34 cellular contexts compared by ENCODE assay signal in the genomic region with DNA sequence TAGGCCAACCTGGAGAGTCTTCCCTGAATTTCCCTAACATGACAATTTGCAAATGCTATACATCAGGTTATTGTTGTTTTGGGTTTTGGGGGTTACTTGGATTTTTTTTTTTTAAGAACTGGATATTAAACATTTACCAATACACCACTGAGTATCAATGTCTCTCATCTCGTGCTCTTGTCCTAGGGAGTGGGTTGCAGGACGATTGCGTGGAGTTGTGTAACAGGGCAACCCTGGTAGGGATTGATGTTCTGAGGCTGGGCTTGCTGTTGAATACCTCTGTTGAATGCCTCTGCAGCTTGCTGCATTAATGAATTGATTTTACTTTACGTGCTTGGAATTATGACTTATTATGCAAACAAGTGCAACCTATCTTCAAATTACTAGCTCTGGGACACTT.
"Had no signal": no experiment of that assay in that cellular context is flagged by ENCODE, and none has a peak within 500 bp of the region (broad histone marks: within the 10 kb centered on the region; RNA-seq: fewer than 3 reads in every experiment).

No MANE protein-coding gene starts in this region.

- H3K36me3 Mint-ChIP-seq: activated naive CD8-positive, alpha-beta T cell treated with anti-CD3 and anti-CD28 coated beads for 36 hours; WTC11 had no signal

- H3K4me1 ChIP-seq: adrenal gland, breast epithelium had no signal

- H3K27me3 Mint-ChIP-seq: activated T-cell treated with anti-CD3 and anti-CD28 coated beads, Interleukin-2, amount 50 U/mL, for 24 hours had no signal

- H3K9me3 ChIP-seq: adrenal gland, body of pancreas, breast epithelium had no signal

- H3K4me3 Mint-ChIP-seq: activated CD4-positive, alpha-beta memory T cell treated with anti-CD3 and anti-CD28 coated beads, Interleukin-2, amount 10 ng/mL, durations not matched to agents 7 days and 5 days; activated CD4-positive, alpha-beta T cell treated with anti-CD3 and anti-CD28 coated beads, Interleukin-2, amount 10 ng/mL, durations not matched to agents 7 days and 5 days; activated naive CD8-positive, alpha-beta T cell treated with anti-CD3 and anti-CD28 coated beads for 36 hours; activated naive CD8-positive, alpha-beta T cell treated with anti-CD3 and anti-CD28 coated beads, Interleukin-2, amount 50 U/mL, for 24 hours; activated T-cell treated with anti-CD3 and anti-CD28 coated beads, Interleukin-2, amount 50 U/mL, for 24 hours; activated T-cell treated with anti-CD3 and anti-CD28 coated beads, Interleukin-2, amount 50 U/mL, for 72 hours; dendritic cell treated with granulocyte-macrophage colony-stimulating factor and Interleukin-4, amounts not matched to agents 40 ng/mL and 50 ng/mL, for 4 days; endodermal cell; WTC11 had no signal

- H3K4me3 ChIP-seq: adrenal gland, body of pancreas, breast epithelium, cardiac muscle cell, coronary artery, dorsolateral prefrontal cortex had no signal

- DNase-seq: activated CD4-positive, alpha-beta memory T cell treated with anti-CD3 and anti-CD28 coated beads, Interleukin-2, amount 10 ng/mL, durations not matched to agents 7 days and 5 days; activated CD4-positive, alpha-beta T cell treated with anti-CD3 and anti-CD28 coated beads for 1 hour; activated CD4-positive, alpha-beta T cell treated with anti-CD3 and anti-CD28 coated beads for 4 hours; activated CD4-positive, alpha-beta T cell treated with anti-CD3 and anti-CD28 coated beads, Interleukin-2, amount 10 ng/mL, durations not matched to agents 7 days and 5 days; activated CD4-positive, alpha-beta T cell treated with anti-CD3 and anti-CD28 coated beads, Interleukin-2, amount 50 U/mL, for 4 hours; activated CD8-positive, alpha-beta memory T cell treated with anti-CD3 and anti-CD28 coated beads, Interleukin-2, amount 50 U/mL, for 48 hours; activated gamma-delta T cell; activated naive CD4-positive, alpha-beta T cell; activated naive CD4-positive, alpha-beta T cell treated with anti-CD3 and anti-CD28 coated beads, Interleukin-2, amount 50 U/mL, for 16 hours; activated naive CD8-positive, alpha-beta T cell treated with anti-CD3 and anti-CD28 coated beads for 36 hours; activated naive CD8-positive, alpha-beta T cell treated with anti-CD3 and anti-CD28 coated beads, Interleukin-2, amount 50 U/mL, for 24 hours; activated T-cell treated with anti-CD3 and anti-CD28 coated beads for 4 hours; activated T-cell treated with anti-CD3 and anti-CD28 coated beads, Interleukin-2, amount 50 U/mL, for 24 hours; activated T-cell treated with anti-CD3 and anti-CD28 coated beads, Interleukin-2, amount 50 U/mL, for 72 hours; adrenal gland; amygdala; body of pancreas; central memory CD4-positive, alpha-beta T cell; cerebellar nuclear complex; dorsolateral prefrontal cortex; effector memory CD4-positive, alpha-beta T cell; foreskin fibroblast; head of caudate nucleus; T-helper 1 cell; T-helper 2 cell had no signal

- H3K36me3 ChIP-seq: adrenal gland, breast epithelium, cardiac muscle cell had no signal

- H3K27me3 ChIP-seq: adrenal gland, body of pancreas, breast epithelium, cardiac muscle cell, dorsolateral prefrontal cortex had no signal

- H3K27ac ChIP-seq: adrenal gland, body of pancreas, breast epithelium, cardiac muscle cell, coronary artery, dorsolateral prefrontal cortex, VCaP had no signal

- H3K9me3 Mint-ChIP-seq: activated CD4-positive, alpha-beta memory T cell treated with anti-CD3 and anti-CD28 coated beads, Interleukin-2, amount 10 ng/mL, durations not matched to agents 7 days and 5 days; activated CD4-positive, alpha-beta T cell treated with anti-CD3 and anti-CD28 coated beads, Interleukin-2, amount 10 ng/mL, durations not matched to agents 7 days and 5 days; activated naive CD8-positive, alpha-beta T cell treated with anti-CD3 and anti-CD28 coated beads for 36 hours; activated T-cell treated with anti-CD3 and anti-CD28 coated beads, Interleukin-2, amount 50 U/mL, for 24 hours; activated T-cell treated with anti-CD3 and anti-CD28 coated beads, Interleukin-2, amount 50 U/mL, for 72 hours; dendritic cell treated with granulocyte-macrophage colony-stimulating factor and Interleukin-4, amounts not matched to agents 40 ng/mL and 50 ng/mL, for 4 days; endodermal cell; WTC11 had no signal

- ATAC-seq: activated naive CD8-positive, alpha-beta T cell treated with anti-CD3 and anti-CD28 coated beads, Interleukin-2, amount 50 U/mL, for 24 hours; activated T-cell treated with anti-CD3 and anti-CD28 coated beads, Interleukin-2, amount 50 U/mL, for 72 hours; body of pancreas; esophagus mucosa; WTC11 had no signal

- H3K27ac Mint-ChIP-seq: activated CD4-positive, alpha-beta memory T cell treated with anti-CD3 and anti-CD28 coated beads, Interleukin-2, amount 10 ng/mL, durations not matched to agents 7 days and 5 days; activated CD4-positive, alpha-beta T cell treated with anti-CD3 and anti-CD28 coated beads, Interleukin-2, amount 10 ng/mL, durations not matched to agents 7 days and 5 days; activated naive CD8-positive, alpha-beta T cell treated with anti-CD3 and anti-CD28 coated beads for 36 hours; activated naive CD8-positive, alpha-beta T cell treated with anti-CD3 and anti-CD28 coated beads, Interleukin-2, amount 50 U/mL, for 24 hours; activated T-cell treated with anti-CD3 and anti-CD28 coated beads, Interleukin-2, amount 50 U/mL, for 24 hours; activated T-cell treated with anti-CD3 and anti-CD28 coated beads, Interleukin-2, amount 50 U/mL, for 72 hours; dendritic cell treated with granulocyte-macrophage colony-stimulating factor and Interleukin-4, amounts not matched to agents 40 ng/mL and 50 ng/mL, for 4 days; endodermal cell; WTC11 had no signal

- FAIRE-seq: frontal cortex had no signal
